In genomic region chrX:23845316-23845932, GRCh38 we compare ENCODE assay signal across 13 cellular contexts.
DNase-seq lines count a peak whose midpoint lies in the region; TF ChIP-seq lines count a peak whose summit lies in the region.
"Had no signal": no experiment of that assay in that cellular context is flagged by ENCODE, and none has a peak within 500 bp of the region (broad histone marks: within the 10 kb centered on the region; RNA-seq: fewer than 3 reads in every experiment).

No MANE protein-coding gene starts in this region.

- no peaks in the 10 kb centered on the region for H3K4me1 Mint-ChIP-seq in activated CD4-positive, alpha-beta T cell treated with anti-CD3 and anti-CD28 coated beads, Interleukin-2, amount 10 ng/mL, durations not matched to agents 24 days and 14 days
- H3K4me1 Mint-ChIP-seq: activated CD4-positive, alpha-beta T cell treated with anti-CD3 and anti-CD28 coated beads for 36 hours; activated naive CD4-positive, alpha-beta T cell treated with anti-CD3 and anti-CD28 coated beads, Interleukin-2, amount 10 ng/mL, durations not matched to agents 7 days and 5 days had no signal

- H3K27me3 ChIP-seq in neutrophil, result no peaks in the 10 kb centered on the region

- no peaks in the 10 kb centered on the region for H3K9me3 Mint-ChIP-seq in activated CD4-positive, alpha-beta T cell treated with anti-CD3 and anti-CD28 coated beads, Interleukin-2, amount 10 ng/mL, durations not matched to agents 24 days and 14 days
- H3K9me3 Mint-ChIP-seq: activated naive CD4-positive, alpha-beta T cell treated with anti-CD3 and anti-CD28 coated beads, Interleukin-2, amount 10 ng/mL, durations not matched to agents 7 days and 5 days; stimulated activated naive CD8-positive, alpha-beta T cell treated with anti-CD3 and anti-CD28 coated beads, Interleukin-15, Interleukin-2, amounts not matched to agents 100 ng/mL and 50 ng/mL, for 24 hours had no signal

- no peaks in the 10 kb centered on the region for H3K9me3 ChIP-seq in neutrophil

- in situ Hi-C loops in SK-MEL-5 (cut with HindIII; ENCODE audit: low pct_unique_long_range_greater_than_20kb, low sequenced_read_pairs), result no loop called here

- peaks cover 20 to 27% of the 10 kb centered on the region in 2 experiments for H3K4me1 ChIP-seq in neutrophil (ENCODE audit: control insufficient read depth in 1 of 2, insufficient read depth in 1 of 2, low read depth in 1 of 2, low read length in 1 of 2)

- no peak overlapping the region for H3K4me3 ChIP-seq in neutrophil (ENCODE audit: low read depth in 1 of 2, low read length in 1 of 2)

- DNase-seq in CD1c-positive myeloid dendritic cell (ENCODE audit: extremely low spot score) (peak; percentile 13), SK-MEL-5 (ENCODE audit: low read depth, low spot score) (peak; percentile 63), foreskin melanocyte (peak; percentile 52), NCI-H2171 treated with DMSO at 0.1 percent for 48 hours (lab: John Stamatoyannopoulos, UW) (no peak), DMS114 treated with DMSO at 0.1 percent for 48 hours (lab: John Stamatoyannopoulos, UW; ENCODE audit: unreplicated experiment) (no peak), head of caudate nucleus (no peak)
- no peak for DNase-seq in activated CD4-positive, alpha-beta T cell treated with anti-CD3 and anti-CD28 coated beads, Interleukin-2, amount 10 ng/mL, durations not matched to agents 24 days and 14 days
- DNase-seq: activated CD4-positive, alpha-beta T cell treated with anti-CD3 and anti-CD28 coated beads for 36 hours; activated naive CD4-positive, alpha-beta T cell treated with anti-CD3 and anti-CD28 coated beads, Interleukin-2, amount 10 ng/mL, durations not matched to agents 7 days and 5 days; C1 segment of cervical spinal cord; NCI-H1694 treated with DMSO at 0.1 percent for 48 hours had no signal

- intact Hi-C loops in head of caudate nucleus (cut with DNase I), result no loop called here
- intact Hi-C loops in activated CD4-positive, alpha-beta T cell treated with anti-CD3 and anti-CD28 coated beads, Interleukin-2, amount 10 ng/mL, durations not matched to agents 24 days and 14 days (cut with micrococcal nuclease), result no loop called here

- no peak overlapping the region for H3K27ac Mint-ChIP-seq in activated CD4-positive, alpha-beta T cell treated with anti-CD3 and anti-CD28 coated beads, Interleukin-2, amount 10 ng/mL, durations not matched to agents 24 days and 14 days
- H3K27ac Mint-ChIP-seq: activated CD4-positive, alpha-beta T cell treated with anti-CD3 and anti-CD28 coated beads for 36 hours; activated naive CD4-positive, alpha-beta T cell treated with anti-CD3 and anti-CD28 coated beads, Interleukin-2, amount 10 ng/mL, durations not matched to agents 7 days and 5 days; stimulated activated naive CD8-positive, alpha-beta T cell treated with anti-CD3 and anti-CD28 coated beads, Interleukin-15, Interleukin-2, amounts not matched to agents 100 ng/mL and 50 ng/mL, for 24 hours had no signal

- H3K4me3 Mint-ChIP-seq in activated CD4-positive, alpha-beta T cell treated with anti-CD3 and anti-CD28 coated beads, Interleukin-2, amount 10 ng/mL, durations not matched to agents 24 days and 14 days, result no peak overlapping the region
- H3K4me3 Mint-ChIP-seq: activated CD4-positive, alpha-beta T cell treated with anti-CD3 and anti-CD28 coated beads for 36 hours; activated naive CD4-positive, alpha-beta T cell treated with anti-CD3 and anti-CD28 coated beads, Interleukin-2, amount 10 ng/mL, durations not matched to agents 7 days and 5 days; stimulated activated naive CD8-positive, alpha-beta T cell treated with anti-CD3 and anti-CD28 coated beads, Interleukin-15, Interleukin-2, amounts not matched to agents 100 ng/mL and 50 ng/mL, for 24 hours had no signal

- H3K36me3 ChIP-seq in neutrophil, result no peaks in the 10 kb centered on the region

- peaks cover 2% of the 10 kb centered on the region for H3K36me3 Mint-ChIP-seq in activated CD4-positive, alpha-beta T cell treated with anti-CD3 and anti-CD28 coated beads, Interleukin-2, amount 10 ng/mL, durations not matched to agents 24 days and 14 days (ENCODE audit: low read depth)

- no peak for TF ChIP-seq CTCF in neutrophil (IDR thresholded peaks at IDR 0.05)

- peak overlapping the region; percentile 75 for H3K27ac ChIP-seq in neutrophil

- H3K27me3 Mint-ChIP-seq in activated CD4-positive, alpha-beta T cell treated with anti-CD3 and anti-CD28 coated beads, Interleukin-2, amount 10 ng/mL, durations not matched to agents 24 days and 14 days, result no peaks in the 10 kb centered on the region
- H3K27me3 Mint-ChIP-seq: activated CD4-positive, alpha-beta T cell treated with anti-CD3 and anti-CD28 coated beads for 36 hours; activated naive CD4-positive, alpha-beta T cell treated with anti-CD3 and anti-CD28 coated beads, Interleukin-2, amount 10 ng/mL, durations not matched to agents 7 days and 5 days; stimulated activated naive CD8-positive, alpha-beta T cell treated with anti-CD3 and anti-CD28 coated beads, Interleukin-15, Interleukin-2, amounts not matched to agents 100 ng/mL and 50 ng/mL, for 24 hours had no signal

Comparison
In these comparisons a context has a peak if more than half of its experiments do, and no peak if none do; other contexts are left out.
1. DNase-seq: peak in CD1c-positive myeloid dendritic cell (single experiment), SK-MEL-5 (single experiment) and foreskin melanocyte (single experiment); none in NCI-H2171 treated with DMSO at 0.1 percent for 48 hours (single experiment), DMS114 treated with DMSO at 0.1 percent for 48 hours (single experiment), head of caudate nucleus (0 of 42) and activated CD4-positive, alpha-beta T cell treated with anti-CD3 and anti-CD28 coated beads, Interleukin-2, amount 10 ng/mL, durations not matched to agents 24 days and 14 days (single experiment).